Comparison of ENCODE assay signal across 1 cellular context in genomic region chr22:35230839-35231584, GRCh38.
TF ChIP-seq lines count a peak whose summit lies in the region.

No MANE protein-coding gene starts in this region.

TF ChIP-seq in HepG2, 621 proteins besides CTCF, POLR2A, EP300 and RAD21 (continued from another document):
- TF ChIP-seq, protein P1, sequence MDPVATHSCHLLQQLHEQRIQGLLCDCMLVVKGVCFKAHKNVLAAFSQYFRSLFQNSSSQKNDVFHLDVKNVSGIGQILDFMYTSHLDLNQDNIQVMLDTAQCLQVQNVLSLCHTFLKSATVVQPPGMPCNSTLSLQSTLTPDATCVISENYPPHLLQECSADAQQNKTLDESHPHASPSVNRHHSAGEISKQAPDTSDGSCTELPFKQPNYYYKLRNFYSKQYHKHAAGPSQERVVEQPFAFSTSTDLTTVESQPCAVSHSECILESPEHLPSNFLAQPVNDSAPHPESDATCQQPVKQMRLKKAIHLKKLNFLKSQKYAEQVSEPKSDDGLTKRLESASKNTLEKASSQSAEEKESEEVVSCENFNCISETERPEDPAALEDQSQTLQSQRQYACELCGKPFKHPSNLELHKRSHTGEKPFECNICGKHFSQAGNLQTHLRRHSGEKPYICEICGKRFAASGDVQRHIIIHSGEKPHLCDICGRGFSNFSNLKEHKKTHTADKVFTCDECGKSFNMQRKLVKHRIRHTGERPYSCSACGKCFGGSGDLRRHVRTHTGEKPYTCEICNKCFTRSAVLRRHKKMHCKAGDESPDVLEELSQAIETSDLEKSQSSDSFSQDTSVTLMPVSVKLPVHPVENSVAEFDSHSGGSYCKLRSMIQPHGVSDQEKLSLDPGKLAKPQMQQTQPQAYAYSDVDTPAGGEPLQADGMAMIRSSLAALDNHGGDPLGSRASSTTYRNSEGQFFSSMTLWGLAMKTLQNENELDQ (CRISPR knock-in tag; IDR thresholded peaks at IDR 0.05; ENCODE audit: borderline replicate concordance): no peak
- TF ChIP-seq GABPB1 (CRISPR knock-in tag; IDR thresholded peaks at IDR 0.05) (peak; percentile 22; the same call in 1 of the 2 replicates), ZNF567 (CRISPR knock-in tag; IDR thresholded peaks at IDR 0.05; ENCODE audit: borderline replicate concordance) (no peak), ZNF746 (CRISPR knock-in tag; IDR thresholded peaks at IDR 0.05) (no peak), E2F2 (CRISPR knock-in tag; IDR thresholded peaks at IDR 0.05; ENCODE audit: borderline replicate concordance) (no peak), ZNF331 (CRISPR knock-in tag; IDR thresholded peaks at IDR 0.05) (no peak), ZSCAN29 (CRISPR knock-in tag; conservative IDR thresholded peaks at IDR 0.05) (no peak), PBX3 (CRISPR knock-in tag; IDR thresholded peaks at IDR 0.05; ENCODE audit: borderline replicate concordance) (no peak), FOXM1 (CRISPR knock-in tag; IDR thresholded peaks at IDR 0.05) (no peak), HDAC1 (CRISPR knock-in tag; IDR thresholded peaks at IDR 0.05) (no peak), DNMT1 (CRISPR knock-in tag; IDR thresholded peaks at IDR 0.05) (no peak), CHD2 (IDR thresholded peaks at IDR 0.05; ENCODE audit: low read depth, low read length) (peak; percentile 95), SP4 (CRISPR knock-in tag; IDR thresholded peaks at IDR 0.05) (no peak), ASH2L (IDR thresholded peaks at IDR 0.05; ENCODE audit: insufficient read length, low read depth, low read length) (peak; percentile 19), ZFX (CRISPR knock-in tag; IDR thresholded peaks at IDR 0.05; ENCODE audit: low read depth) (peak; percentile 62), ZBTB44 (CRISPR knock-in tag; IDR thresholded peaks at IDR 0.05) (no peak), HNRNPUL1 (IDR thresholded peaks at IDR 0.05; ENCODE audit: low read depth, low read length) (no peak), MIXL1 (CRISPR knock-in tag; IDR thresholded peaks at IDR 0.05) (no peak), ZNF207 (IDR thresholded peaks at IDR 0.05; ENCODE audit: borderline replicate concordance) (no peak), THYN1 (CRISPR knock-in tag; IDR thresholded peaks at IDR 0.05; ENCODE audit: borderline replicate concordance, low read depth) (no peak), ZNF136 (CRISPR knock-in tag; IDR thresholded peaks at IDR 0.05; ENCODE audit: low read depth) (no peak), POLR2AphosphoS2 (IDR thresholded peaks at IDR 0.05; ENCODE audit: low read depth, low read length) (no peak), ZNF121 (CRISPR knock-in tag; IDR thresholded peaks at IDR 0.05) (no peak), KAT7 (CRISPR knock-in tag; IDR thresholded peaks at IDR 0.05; ENCODE audit: borderline replicate concordance) (no peak), SALL2 (CRISPR knock-in tag; IDR thresholded peaks at IDR 0.05) (no peak), FOXJ3 (CRISPR knock-in tag; IDR thresholded peaks at IDR 0.05; ENCODE audit: borderline replicate concordance) (no peak), POLR2AphosphoS5 (IDR thresholded peaks at IDR 0.05; ENCODE audit: low read depth, low read length) (peak; percentile 82), KAT8 (CRISPR knock-in tag; IDR thresholded peaks at IDR 0.05) (peak; percentile 55), MYC (CRISPR knock-in tag; IDR thresholded peaks at IDR 0.05; ENCODE audit: borderline replicate concordance) (peak; percentile 47; the same call in 1 of the 2 replicates), ZNF343 (CRISPR knock-in tag; IDR thresholded peaks at IDR 0.05) (no peak), ETV5 (CRISPR knock-in tag; IDR thresholded peaks at IDR 0.05; ENCODE audit: borderline replicate concordance) (peak; percentile 35; the same call in 1 of the 2 replicates), SMC3 (IDR thresholded peaks at IDR 0.05; ENCODE audit: low read length) (no peak), CEBPZ (IDR thresholded peaks at IDR 0.05; ENCODE audit: low read length) (no peak), GFI1 (CRISPR knock-in tag; IDR thresholded peaks at IDR 0.05; ENCODE audit: borderline replicate concordance) (no peak), ELK4 (CRISPR knock-in tag; IDR thresholded peaks at IDR 0.05; ENCODE audit: borderline replicate concordance) (no peak), ZNF713 (CRISPR knock-in tag; IDR thresholded peaks at IDR 0.05) (no peak), NFIB (CRISPR knock-in tag; IDR thresholded peaks at IDR 0.05; ENCODE audit: borderline replicate concordance) (no peak), ZNF446 (CRISPR knock-in tag; IDR thresholded peaks at IDR 0.05) (no peak), ZBTB3 (CRISPR knock-in tag; IDR thresholded peaks at IDR 0.05; ENCODE audit: borderline replicate concordance, low read depth) (no peak), ZC3H4 (CRISPR knock-in tag; IDR thresholded peaks at IDR 0.05; ENCODE audit: borderline replicate concordance) (no peak), PHF20 (CRISPR knock-in tag; IDR thresholded peaks at IDR 0.05) (no peak)
- TF ChIP-seq, protein P2, sequence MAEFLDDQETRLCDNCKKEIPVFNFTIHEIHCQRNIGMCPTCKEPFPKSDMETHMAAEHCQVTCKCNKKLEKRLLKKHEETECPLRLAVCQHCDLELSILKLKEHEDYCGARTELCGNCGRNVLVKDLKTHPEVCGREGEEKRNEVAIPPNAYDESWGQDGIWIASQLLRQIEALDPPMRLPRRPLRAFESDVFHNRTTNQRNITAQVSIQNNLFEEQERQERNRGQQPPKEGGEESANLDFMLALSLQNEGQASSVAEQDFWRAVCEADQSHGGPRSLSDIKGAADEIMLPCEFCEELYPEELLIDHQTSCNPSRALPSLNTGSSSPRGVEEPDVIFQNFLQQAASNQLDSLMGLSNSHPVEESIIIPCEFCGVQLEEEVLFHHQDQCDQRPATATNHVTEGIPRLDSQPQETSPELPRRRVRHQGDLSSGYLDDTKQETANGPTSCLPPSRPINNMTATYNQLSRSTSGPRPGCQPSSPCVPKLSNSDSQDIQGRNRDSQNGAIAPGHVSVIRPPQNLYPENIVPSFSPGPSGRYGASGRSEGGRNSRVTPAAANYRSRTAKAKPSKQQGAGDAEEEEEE (CRISPR knock-in tag; IDR thresholded peaks at IDR 0.05; ENCODE audit: borderline replicate concordance): peak; percentile 57; the same call in 1 of the 2 replicates
- TF ChIP-seq, protein P3, sequence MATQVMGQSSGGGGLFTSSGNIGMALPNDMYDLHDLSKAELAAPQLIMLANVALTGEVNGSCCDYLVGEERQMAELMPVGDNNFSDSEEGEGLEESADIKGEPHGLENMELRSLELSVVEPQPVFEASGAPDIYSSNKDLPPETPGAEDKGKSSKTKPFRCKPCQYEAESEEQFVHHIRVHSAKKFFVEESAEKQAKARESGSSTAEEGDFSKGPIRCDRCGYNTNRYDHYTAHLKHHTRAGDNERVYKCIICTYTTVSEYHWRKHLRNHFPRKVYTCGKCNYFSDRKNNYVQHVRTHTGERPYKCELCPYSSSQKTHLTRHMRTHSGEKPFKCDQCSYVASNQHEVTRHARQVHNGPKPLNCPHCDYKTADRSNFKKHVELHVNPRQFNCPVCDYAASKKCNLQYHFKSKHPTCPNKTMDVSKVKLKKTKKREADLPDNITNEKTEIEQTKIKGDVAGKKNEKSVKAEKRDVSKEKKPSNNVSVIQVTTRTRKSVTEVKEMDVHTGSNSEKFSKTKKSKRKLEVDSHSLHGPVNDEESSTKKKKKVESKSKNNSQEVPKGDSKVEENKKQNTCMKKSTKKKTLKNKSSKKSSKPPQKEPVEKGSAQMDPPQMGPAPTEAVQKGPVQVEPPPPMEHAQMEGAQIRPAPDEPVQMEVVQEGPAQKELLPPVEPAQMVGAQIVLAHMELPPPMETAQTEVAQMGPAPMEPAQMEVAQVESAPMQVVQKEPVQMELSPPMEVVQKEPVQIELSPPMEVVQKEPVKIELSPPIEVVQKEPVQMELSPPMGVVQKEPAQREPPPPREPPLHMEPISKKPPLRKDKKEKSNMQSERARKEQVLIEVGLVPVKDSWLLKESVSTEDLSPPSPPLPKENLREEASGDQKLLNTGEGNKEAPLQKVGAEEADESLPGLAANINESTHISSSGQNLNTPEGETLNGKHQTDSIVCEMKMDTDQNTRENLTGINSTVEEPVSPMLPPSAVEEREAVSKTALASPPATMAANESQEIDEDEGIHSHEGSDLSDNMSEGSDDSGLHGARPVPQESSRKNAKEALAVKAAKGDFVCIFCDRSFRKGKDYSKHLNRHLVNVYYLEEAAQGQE (IDR thresholded peaks at IDR 0.05; ENCODE audit: borderline replicate concordance in 1 of 2, low read depth in 1 of 2, low read length in 2 of 2): no peak; a peak in 1 of 4 replicates
- TF ChIP-seq, protein P4, sequence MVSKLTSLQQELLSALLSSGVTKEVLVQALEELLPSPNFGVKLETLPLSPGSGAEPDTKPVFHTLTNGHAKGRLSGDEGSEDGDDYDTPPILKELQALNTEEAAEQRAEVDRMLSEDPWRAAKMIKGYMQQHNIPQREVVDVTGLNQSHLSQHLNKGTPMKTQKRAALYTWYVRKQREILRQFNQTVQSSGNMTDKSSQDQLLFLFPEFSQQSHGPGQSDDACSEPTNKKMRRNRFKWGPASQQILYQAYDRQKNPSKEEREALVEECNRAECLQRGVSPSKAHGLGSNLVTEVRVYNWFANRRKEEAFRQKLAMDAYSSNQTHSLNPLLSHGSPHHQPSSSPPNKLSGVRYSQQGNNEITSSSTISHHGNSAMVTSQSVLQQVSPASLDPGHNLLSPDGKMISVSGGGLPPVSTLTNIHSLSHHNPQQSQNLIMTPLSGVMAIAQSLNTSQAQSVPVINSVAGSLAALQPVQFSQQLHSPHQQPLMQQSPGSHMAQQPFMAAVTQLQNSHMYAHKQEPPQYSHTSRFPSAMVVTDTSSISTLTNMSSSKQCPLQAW (CRISPR knock-in tag; IDR thresholded peaks at IDR 0.05): no peak
- TF ChIP-seq, protein P5, sequence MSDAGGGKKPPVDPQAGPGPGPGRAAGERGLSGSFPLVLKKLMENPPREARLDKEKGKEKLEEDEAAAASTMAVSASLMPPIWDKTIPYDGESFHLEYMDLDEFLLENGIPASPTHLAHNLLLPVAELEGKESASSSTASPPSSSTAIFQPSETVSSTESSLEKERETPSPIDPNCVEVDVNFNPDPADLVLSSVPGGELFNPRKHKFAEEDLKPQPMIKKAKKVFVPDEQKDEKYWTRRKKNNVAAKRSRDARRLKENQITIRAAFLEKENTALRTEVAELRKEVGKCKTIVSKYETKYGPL (CRISPR knock-in tag; IDR thresholded peaks at IDR 0.05): no peak
